In the genomic region with DNA sequence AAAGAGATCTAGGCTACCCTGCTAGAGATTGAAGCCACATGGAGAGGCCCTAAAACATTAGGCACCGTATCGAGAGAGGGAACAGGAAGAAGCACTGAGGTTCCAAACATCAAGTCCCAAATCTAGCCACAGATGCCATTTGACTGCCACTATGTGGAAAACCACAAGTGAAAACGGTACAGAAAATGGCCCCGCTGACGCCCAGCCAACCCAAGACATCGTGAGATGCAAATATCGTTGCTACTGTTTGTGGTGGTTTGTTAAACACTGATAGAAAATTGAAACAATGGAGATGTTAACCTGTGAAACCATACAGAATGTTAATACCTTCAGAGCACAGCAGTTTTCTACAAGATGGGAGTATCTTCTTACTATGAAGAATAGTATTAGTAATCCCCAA, we compare ENCODE assay signal across 27 cellular contexts.
"Had no signal": no experiment of that assay in that cellular context is flagged by ENCODE, and none has a peak within 500 bp of the region (broad histone marks: within the 10 kb centered on the region; RNA-seq: fewer than 3 reads in every experiment).

No MANE protein-coding gene starts in this region.

- H3K9me3 Mint-ChIP-seq: nephron; neural progenitor cell; stimulated activated memory B cell treated with anti-CD40 and anti-IgM and Interleukin-4, amounts not matched to agents 10 μg/mL and 1 μg/mL and 100 μg/mL, for 72 hours had no signal

- H3K4me1 ChIP-seq: neural progenitor cell, parathyroid adenoma, psoas muscle, right lobe of liver, sigmoid colon, stomach, thyroid gland, tibial nerve, upper lobe of left lung, vagina had no signal

- H3K4me3 Mint-ChIP-seq: natural killer cell; nephron; neural progenitor cell; stimulated activated memory B cell treated with anti-CD40 and anti-IgM and Interleukin-4, amounts not matched to agents 10 μg/mL and 1 μg/mL and 100 μg/mL, for 72 hours had no signal

- H3K27ac ChIP-seq: neural progenitor cell, ovary, parathyroid adenoma, psoas muscle, right lobe of liver, sigmoid colon, stomach, thoracic aorta, thyroid gland, tibial nerve, upper lobe of left lung, vagina had no signal

- H2AFZ ChIP-seq: neural progenitor cell, parathyroid adenoma had no signal

- H3K27me3 ChIP-seq: neural progenitor cell, ovary, right lobe of liver, sigmoid colon, stomach, thyroid gland, tibial nerve, upper lobe of left lung, vagina had no signal

- ATAC-seq: natural killer cell; psoas muscle; right cardiac atrium; right lobe of liver; stimulated activated memory B cell treated with anti-CD40 and anti-IgM and Interleukin-4, amounts not matched to agents 10 μg/mL and 1 μg/mL and 100 μg/mL, for 72 hours; stimulated activated naive CD8-positive, alpha-beta T cell treated with anti-CD3 and anti-CD28 coated beads, Interleukin-15, Interleukin-2, amounts not matched to agents 100 U/mL and 50 U/mL, for 24 hours had no signal

- H3K4me2 ChIP-seq: neural progenitor cell had no signal

- H3K27ac Mint-ChIP-seq: natural killer cell; nephron; neural progenitor cell; progenitor cell of endocrine pancreas; stimulated activated memory B cell treated with anti-CD40 and anti-IgM and Interleukin-4, amounts not matched to agents 10 μg/mL and 1 μg/mL and 100 μg/mL, for 72 hours had no signal

- H3K9me3 ChIP-seq: ovary, psoas muscle, right lobe of liver, sigmoid colon, stomach, thoracic aorta, thyroid gland, tibial nerve, upper lobe of left lung, vagina had no signal

- H3K36me3 ChIP-seq: neural progenitor cell, ovary, right lobe of liver, sigmoid colon, stomach, thoracic aorta, thyroid gland, tibial nerve, upper lobe of left lung, vagina had no signal

- H3K4me1 Mint-ChIP-seq: natural killer cell; nephron; stimulated activated memory B cell treated with anti-CD40 and anti-IgM and Interleukin-4, amounts not matched to agents 10 μg/mL and 1 μg/mL and 100 μg/mL, for 72 hours had no signal

- H3K27me3 Mint-ChIP-seq: progenitor cell of endocrine pancreas; stimulated activated memory B cell treated with anti-CD40 and anti-IgM and Interleukin-4, amounts not matched to agents 10 μg/mL and 1 μg/mL and 100 μg/mL, for 72 hours had no signal

- H3K79me2 ChIP-seq: parathyroid adenoma had no signal

- H3K9ac ChIP-seq: neural progenitor cell, parathyroid adenoma had no signal

- H3K4me3 ChIP-seq: neural progenitor cell, ovary, psoas muscle, right lobe of liver, sigmoid colon, stomach, thoracic aorta, thyroid gland, tibial nerve, upper lobe of left lung, vagina had no signal

- DNase-seq: natural killer cell; occipital lobe; ovary; posterior cingulate gyrus; psoas muscle; right cardiac atrium; right lobe of liver; sigmoid colon; small intestine; stimulated activated CD4-positive, alpha-beta T cell treated with anti-CD3 and anti-CD28 coated beads, Interleukin-1b, Interleukin-23, amount 100 ng/mL, for 48 hours; stimulated activated CD4-positive, alpha-beta T cell treated with anti-CD3 and anti-CD28 coated beads, Interleukin-4, amount 100 ng/mL, for 1 hour; stimulated activated CD4-positive, alpha-beta T cell treated with anti-CD3 and anti-CD28 coated beads, Interleukin-4, amount 100 ng/mL, for 4 hours; stimulated activated CD8-positive, alpha-beta memory T cell treated with anti-CD3 and anti-CD28 coated beads, Interleukin-4, amount 100 ng/mL, for 48 hours; stimulated activated naive CD4-positive, alpha-beta T cell; stimulated activated naive CD8-positive, alpha-beta T cell treated with anti-CD3 and anti-CD28 coated beads, Interleukin-15, Interleukin-2, amounts not matched to agents 100 U/mL and 50 U/mL, for 24 hours; stomach; thyroid gland; trophoblast cell; upper lobe of left lung had no signal
